In the genomic region with DNA sequence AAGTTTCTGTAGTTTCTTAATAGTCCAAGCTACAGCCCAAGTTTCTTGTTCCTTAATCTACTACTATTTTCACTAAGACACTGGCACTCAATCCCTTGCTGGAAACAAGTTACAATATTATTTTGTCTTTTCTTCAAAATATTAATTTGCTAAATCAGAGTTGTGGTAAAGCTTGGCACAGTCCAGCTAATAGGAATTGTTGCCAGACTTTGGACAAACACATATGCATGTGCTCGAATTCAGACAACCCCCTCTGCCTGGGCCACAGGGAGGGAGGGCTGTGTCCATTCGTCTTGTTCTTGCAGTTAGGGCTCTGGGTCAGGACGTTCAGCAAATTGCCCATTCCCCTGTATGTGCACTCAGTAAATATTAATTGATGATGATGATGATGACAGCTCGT, we compare ENCODE assay signal across 28 cellular contexts.
"Had no signal": no experiment of that assay in that cellular context is flagged by ENCODE, and none has a peak within 500 bp of the region (broad histone marks: within the 10 kb centered on the region; RNA-seq: fewer than 3 reads in every experiment).

No MANE protein-coding gene starts in this region.

- H3K27ac Mint-ChIP-seq: activated CD4-positive, alpha-beta T cell treated with anti-CD3 and anti-CD28 coated beads, Interleukin-2, amount 10 ng/mL, durations not matched to agents 7 days and 5 days; activated CD8-positive, alpha-beta T cell treated with anti-CD3 and anti-CD28 coated beads for 36 hours; activated naive CD8-positive, alpha-beta T cell treated with anti-CD3 and anti-CD28 coated beads for 36 hours; activated naive CD8-positive, alpha-beta T cell treated with anti-CD3 and anti-CD28 coated beads, Interleukin-2, amount 50 U/mL, for 24 hours; activated T-helper 17 cell treated with anti-CD3 and anti-CD28 coated beads, Interleukin-2, amount 50 U/mL, for 72 hours; brain; WTC11 had no signal

- ATAC-seq: activated CD8-positive, alpha-beta T cell treated with anti-CD3 and anti-CD28 coated beads for 36 hours; activated naive CD8-positive, alpha-beta T cell treated with anti-CD3 and anti-CD28 coated beads, Interleukin-2, amount 50 U/mL, for 24 hours; activated T-cell treated with anti-CD3 and anti-CD28 coated beads, Interleukin-2, amount 50 U/mL, for 4 hours; activated T-helper 17 cell treated with anti-CD3 and anti-CD28 coated beads, Interleukin-2, amount 50 U/mL, for 72 hours; esophagus mucosa had no signal

- H3K4me1 ChIP-seq: ascending aorta, breast epithelium, colonic mucosa had no signal

- H3K9me3 Mint-ChIP-seq: activated CD4-positive, alpha-beta T cell treated with anti-CD3 and anti-CD28 coated beads, Interleukin-2, amount 10 ng/mL, durations not matched to agents 7 days and 5 days; activated CD8-positive, alpha-beta T cell treated with anti-CD3 and anti-CD28 coated beads for 36 hours; activated naive CD8-positive, alpha-beta T cell treated with anti-CD3 and anti-CD28 coated beads for 36 hours; activated naive CD8-positive, alpha-beta T cell treated with anti-CD3 and anti-CD28 coated beads, Interleukin-2, amount 50 U/mL, for 24 hours; activated T-cell treated with anti-CD3 and anti-CD28 coated beads, Interleukin-2, amount 50 U/mL, for 4 hours; activated T-helper 17 cell treated with anti-CD3 and anti-CD28 coated beads, Interleukin-2, amount 50 U/mL, for 72 hours; WTC11 had no signal

- H3K4me3 Mint-ChIP-seq: activated CD4-positive, alpha-beta T cell treated with anti-CD3 and anti-CD28 coated beads, Interleukin-2, amount 10 ng/mL, durations not matched to agents 7 days and 5 days; activated CD8-positive, alpha-beta T cell treated with anti-CD3 and anti-CD28 coated beads for 36 hours; activated naive CD8-positive, alpha-beta T cell treated with anti-CD3 and anti-CD28 coated beads for 36 hours; activated naive CD8-positive, alpha-beta T cell treated with anti-CD3 and anti-CD28 coated beads, Interleukin-2, amount 50 U/mL, for 24 hours; activated T-cell treated with anti-CD3 and anti-CD28 coated beads, Interleukin-2, amount 50 U/mL, for 4 hours; activated T-helper 17 cell treated with anti-CD3 and anti-CD28 coated beads, Interleukin-2, amount 50 U/mL, for 72 hours; brain; WTC11 had no signal

- H3K4me3 ChIP-seq: ascending aorta, breast epithelium, cardiac muscle cell, colonic mucosa had no signal

- H3K4me1 Mint-ChIP-seq: activated naive CD8-positive, alpha-beta T cell treated with anti-CD3 and anti-CD28 coated beads, Interleukin-2, amount 50 U/mL, for 24 hours; activated T-helper 17 cell treated with anti-CD3 and anti-CD28 coated beads, Interleukin-2, amount 50 U/mL, for 72 hours had no signal

- H3K36me3 ChIP-seq: ascending aorta, breast epithelium, cardiac muscle cell, colonic mucosa had no signal

- H3K27me3 ChIP-seq: ascending aorta, breast epithelium, cardiac muscle cell, colonic mucosa had no signal

- H3K36me3 Mint-ChIP-seq: activated naive CD8-positive, alpha-beta T cell treated with anti-CD3 and anti-CD28 coated beads for 36 hours; brain; WTC11 had no signal

- H3K27ac ChIP-seq: ascending aorta, breast epithelium, cardiac muscle cell, colonic mucosa, VCaP had no signal

- H3K9me3 ChIP-seq: ascending aorta, breast epithelium, colonic mucosa had no signal

- DNase-seq: activated CD4-positive, alpha-beta T cell treated with anti-CD3 and anti-CD28 coated beads for 1 hour; activated CD4-positive, alpha-beta T cell treated with anti-CD3 and anti-CD28 coated beads for 4 hours; activated CD4-positive, alpha-beta T cell treated with anti-CD3 and anti-CD28 coated beads, Interleukin-2, amount 10 ng/mL, durations not matched to agents 7 days and 5 days; activated CD4-positive, alpha-beta T cell treated with anti-CD3 and anti-CD28 coated beads, Interleukin-2, amount 50 U/mL, for 4 hours; activated CD8-positive, alpha-beta memory T cell treated with anti-CD3 and anti-CD28 coated beads for 24 hours; activated CD8-positive, alpha-beta T cell treated with anti-CD3 and anti-CD28 coated beads for 36 hours; activated effector memory CD4-positive, alpha-beta T cell treated with Interleukin-2 at 50 U/mL for 16 hours; activated gamma-delta T cell treated with Interleukin-2 at 50 U/mL for 16 hours; activated naive CD4-positive, alpha-beta T cell treated with anti-CD3 and anti-CD28 coated beads, Interleukin-2, amount 50 U/mL, for 16 hours; activated naive CD4-positive, alpha-beta T cell treated with Interleukin-2 at 50 U/mL for 16 hours; activated naive CD8-positive, alpha-beta T cell treated with anti-CD3 and anti-CD28 coated beads for 36 hours; activated naive CD8-positive, alpha-beta T cell treated with anti-CD3 and anti-CD28 coated beads, Interleukin-2, amount 50 U/mL, for 24 hours; activated T-cell treated with anti-CD3 and anti-CD28 coated beads, Interleukin-2, amount 50 U/mL, for 4 hours; central memory CD4-positive, alpha-beta T cell; cerebellar nuclear complex; colonic mucosa; effector CD8-positive, alpha-beta T cell; foreskin melanocyte; head of caudate nucleus; T-helper 2 cell had no signal
